Comparison of ENCODE assay signal across 1 cellular context in genomic region chr2:47054867-47055266, GRCh38.
TF ChIP-seq lines count a peak whose summit lies in the region.

No MANE protein-coding gene starts in this region.

TF ChIP-seq in GM23338, 12 proteins besides CTCF, POLR2A, EP300 and RAD21 (continued from another document):
- TF ChIP-seq ZNF462 (CRISPR knock-in tag; IDR thresholded peaks at IDR 0.05): no peak
- no peak for TF ChIP-seq EZH2 (IDR thresholded peaks at IDR 0.05; ENCODE audit: low read depth, unreplicated experiment)
- TF ChIP-seq, protein P1, sequence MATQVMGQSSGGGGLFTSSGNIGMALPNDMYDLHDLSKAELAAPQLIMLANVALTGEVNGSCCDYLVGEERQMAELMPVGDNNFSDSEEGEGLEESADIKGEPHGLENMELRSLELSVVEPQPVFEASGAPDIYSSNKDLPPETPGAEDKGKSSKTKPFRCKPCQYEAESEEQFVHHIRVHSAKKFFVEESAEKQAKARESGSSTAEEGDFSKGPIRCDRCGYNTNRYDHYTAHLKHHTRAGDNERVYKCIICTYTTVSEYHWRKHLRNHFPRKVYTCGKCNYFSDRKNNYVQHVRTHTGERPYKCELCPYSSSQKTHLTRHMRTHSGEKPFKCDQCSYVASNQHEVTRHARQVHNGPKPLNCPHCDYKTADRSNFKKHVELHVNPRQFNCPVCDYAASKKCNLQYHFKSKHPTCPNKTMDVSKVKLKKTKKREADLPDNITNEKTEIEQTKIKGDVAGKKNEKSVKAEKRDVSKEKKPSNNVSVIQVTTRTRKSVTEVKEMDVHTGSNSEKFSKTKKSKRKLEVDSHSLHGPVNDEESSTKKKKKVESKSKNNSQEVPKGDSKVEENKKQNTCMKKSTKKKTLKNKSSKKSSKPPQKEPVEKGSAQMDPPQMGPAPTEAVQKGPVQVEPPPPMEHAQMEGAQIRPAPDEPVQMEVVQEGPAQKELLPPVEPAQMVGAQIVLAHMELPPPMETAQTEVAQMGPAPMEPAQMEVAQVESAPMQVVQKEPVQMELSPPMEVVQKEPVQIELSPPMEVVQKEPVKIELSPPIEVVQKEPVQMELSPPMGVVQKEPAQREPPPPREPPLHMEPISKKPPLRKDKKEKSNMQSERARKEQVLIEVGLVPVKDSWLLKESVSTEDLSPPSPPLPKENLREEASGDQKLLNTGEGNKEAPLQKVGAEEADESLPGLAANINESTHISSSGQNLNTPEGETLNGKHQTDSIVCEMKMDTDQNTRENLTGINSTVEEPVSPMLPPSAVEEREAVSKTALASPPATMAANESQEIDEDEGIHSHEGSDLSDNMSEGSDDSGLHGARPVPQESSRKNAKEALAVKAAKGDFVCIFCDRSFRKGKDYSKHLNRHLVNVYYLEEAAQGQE (IDR thresholded peaks at IDR 0.05; ENCODE audit: unreplicated experiment): no peak
- TF ChIP-seq JUNB (IDR thresholded peaks at IDR 0.05; ENCODE audit: unreplicated experiment): no peak
- no peak for TF ChIP-seq EZH2phosphoT487 (IDR thresholded peaks at IDR 0.05; ENCODE audit: unreplicated experiment)
- TF ChIP-seq ZNF114 (CRISPR knock-in tag; IDR thresholded peaks at IDR 0.05): no peak
- TF ChIP-seq ETS1 (IDR thresholded peaks at IDR 0.05): no peak
- TF ChIP-seq POLR2AphosphoS5 (IDR thresholded peaks at IDR 0.05; ENCODE audit: low read depth): no peak
- TF ChIP-seq STAT1 (IDR thresholded peaks at IDR 0.05; ENCODE audit: unreplicated experiment): no peak
- TF ChIP-seq CREB1 (CRISPR knock-in tag; IDR thresholded peaks at IDR 0.05; ENCODE audit: low read depth): no peak
- no peak for TF ChIP-seq ZNF331 (CRISPR knock-in tag; IDR thresholded peaks at IDR 0.05; ENCODE audit: low read depth)
